In the genomic region with DNA sequence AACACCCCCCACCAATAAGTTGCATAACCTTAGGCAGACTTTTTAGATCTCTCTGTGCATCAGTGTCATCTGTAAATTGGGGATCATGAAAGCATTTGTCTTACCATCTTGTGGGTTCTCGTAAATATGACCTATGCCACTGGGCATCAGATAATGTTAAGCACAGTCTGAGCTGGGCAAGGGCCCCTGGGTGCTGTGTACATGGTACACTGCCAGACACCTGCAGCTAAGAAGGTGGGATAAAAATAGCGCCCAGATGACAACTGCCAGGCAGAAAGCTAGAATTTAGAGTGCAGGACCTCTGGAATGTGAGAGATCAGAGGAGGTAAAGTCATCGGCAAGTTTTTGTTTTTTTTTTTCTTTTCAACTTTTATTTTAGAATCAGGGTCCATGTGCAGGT, we compare ENCODE assay signal across 18 cellular contexts.
"Had no signal": no experiment of that assay in that cellular context is flagged by ENCODE, and none has a peak within 500 bp of the region (broad histone marks: within the 10 kb centered on the region; RNA-seq: fewer than 3 reads in every experiment).

No MANE protein-coding gene starts in this region.

- H3K27ac Mint-ChIP-seq: dendritic cell treated with granulocyte-macrophage colony-stimulating factor and Interleukin-4, amounts not matched to agents 40 ng/mL and 50 ng/mL, for 4 days; effector memory CD8-positive, alpha-beta T cell; naive thymus-derived CD8-positive, alpha-beta T cell; nephron progenitor cell; stimulated activated naive B cell treated with anti-CD40 and anti-IgM and Interleukin-4, amounts not matched to agents 10 μg/mL and 1 μg/mL and 100 μg/mL, for 72 hours; stimulated activated naive CD8-positive, alpha-beta T cell treated with anti-CD3 and anti-CD28 coated beads, Interleukin-15, Interleukin-2, amounts not matched to agents 100 ng/mL and 50 ng/mL, for 24 hours had no signal

- DNase-seq: colonic mucosa; effector memory CD8-positive, alpha-beta T cell; head of caudate nucleus; mesendoderm; midbrain; naive thymus-derived CD8-positive, alpha-beta T cell; nephron progenitor cell; right cardiac atrium; sigmoid colon; stimulated activated CD4-positive, alpha-beta T cell treated with anti-CD3 and anti-CD28 coated beads, Interleukin-2, amount 100 ng/mL, for 24 hours; stimulated activated CD4-positive, alpha-beta T cell treated with anti-CD3 and anti-CD28 coated beads, Interleukin-4, amount 100 ng/mL, for 24 hours; stimulated activated naive B cell treated with anti-CD40 and anti-IgM and Interleukin-4, amounts not matched to agents 10 μg/mL and 1 μg/mL and 100 μg/mL, for 72 hours; upper lobe of left lung had no signal

- H3K27ac ChIP-seq: colonic mucosa, prostate gland, sigmoid colon, thoracic aorta, tibial nerve, upper lobe of left lung had no signal

- H3K36me3 Mint-ChIP-seq: naive thymus-derived CD8-positive, alpha-beta T cell; stimulated activated naive B cell treated with anti-CD40 and anti-IgM and Interleukin-4, amounts not matched to agents 10 μg/mL and 1 μg/mL and 100 μg/mL, for 72 hours had no signal

- H3K4me1 ChIP-seq: colonic mucosa, prostate gland, sigmoid colon had no signal

- H3K4me3 ChIP-seq: colonic mucosa, prostate gland, sigmoid colon, thoracic aorta, tibial nerve, upper lobe of left lung had no signal

- H3K4me3 Mint-ChIP-seq: dendritic cell treated with granulocyte-macrophage colony-stimulating factor and Interleukin-4, amounts not matched to agents 40 ng/mL and 50 ng/mL, for 4 days; effector memory CD8-positive, alpha-beta T cell; naive thymus-derived CD8-positive, alpha-beta T cell; nephron progenitor cell; stimulated activated naive B cell treated with anti-CD40 and anti-IgM and Interleukin-4, amounts not matched to agents 10 μg/mL and 1 μg/mL and 100 μg/mL, for 72 hours; stimulated activated naive CD8-positive, alpha-beta T cell treated with anti-CD3 and anti-CD28 coated beads, Interleukin-15, Interleukin-2, amounts not matched to agents 100 ng/mL and 50 ng/mL, for 24 hours had no signal

- H3K9me3 Mint-ChIP-seq: effector memory CD8-positive, alpha-beta T cell; nephron progenitor cell; stimulated activated naive B cell treated with anti-CD40 and anti-IgM and Interleukin-4, amounts not matched to agents 10 μg/mL and 1 μg/mL and 100 μg/mL, for 72 hours; stimulated activated naive CD8-positive, alpha-beta T cell treated with anti-CD3 and anti-CD28 coated beads, Interleukin-15, Interleukin-2, amounts not matched to agents 100 ng/mL and 50 ng/mL, for 24 hours had no signal

- H3K9me3 ChIP-seq: colonic mucosa, prostate gland, sigmoid colon, thoracic aorta, tibial nerve, upper lobe of left lung had no signal

- H3K27me3 ChIP-seq: colonic mucosa, sigmoid colon, upper lobe of left lung had no signal

- ATAC-seq: effector memory CD8-positive, alpha-beta T cell; naive thymus-derived CD8-positive, alpha-beta T cell; right cardiac atrium; stimulated activated naive B cell treated with anti-CD40 and anti-IgM and Interleukin-4, amounts not matched to agents 10 μg/mL and 1 μg/mL and 100 μg/mL, for 72 hours had no signal

- H3K36me3 ChIP-seq: colonic mucosa, prostate gland, sigmoid colon, thoracic aorta, tibial nerve, upper lobe of left lung had no signal

- H3K27me3 Mint-ChIP-seq: dendritic cell treated with granulocyte-macrophage colony-stimulating factor and Interleukin-4, amounts not matched to agents 40 ng/mL and 50 ng/mL, for 4 days had no signal
